ENCODE assay signal across 15 cellular contexts in genomic region chr10:107091126-107091525, GRCh38.
"Had no signal": no experiment of that assay in that cellular context is flagged by ENCODE, and none has a peak within 500 bp of the region (broad histone marks: within the 10 kb centered on the region; RNA-seq: fewer than 3 reads in every experiment).

No MANE protein-coding gene starts in this region.

- H3K36me3 Mint-ChIP-seq: activated CD4-positive, alpha-beta memory T cell treated with anti-CD3 and anti-CD28 coated beads for 36 hours; activated CD8-positive, alpha-beta memory T cell treated with anti-CD3 and anti-CD28 coated beads, Interleukin-2, amount 10 ng/mL, durations not matched to agents 7 days and 5 days; stimulated activated memory B cell treated with anti-CD40 and anti-IgM and Interleukin-4, amounts not matched to agents 10 μg/mL and 1 μg/mL and 100 μg/mL, for 72 hours had no signal

- H3K36me3 ChIP-seq: ascending aorta, cardiac muscle cell, ovary had no signal

- H3K4me3 ChIP-seq: ascending aorta, cardiac muscle cell, ovary had no signal

- H3K4me3 Mint-ChIP-seq: activated CD4-positive, alpha-beta memory T cell treated with anti-CD3 and anti-CD28 coated beads for 36 hours; activated CD8-positive, alpha-beta memory T cell treated with anti-CD3 and anti-CD28 coated beads, Interleukin-2, amount 10 ng/mL, durations not matched to agents 7 days and 5 days; activated naive CD4-positive, alpha-beta T cell treated with anti-CD3 and anti-CD28 coated beads for 36 hours; nephron progenitor cell; stimulated activated memory B cell treated with anti-CD40 and anti-IgM and Interleukin-4, amounts not matched to agents 10 μg/mL and 1 μg/mL and 100 μg/mL, for 72 hours had no signal

- H3K9me3 ChIP-seq: ascending aorta, ovary had no signal

- H3K27ac ChIP-seq: ascending aorta, cardiac muscle cell, ovary, VCaP had no signal

- H3K27ac Mint-ChIP-seq: activated CD4-positive, alpha-beta memory T cell treated with anti-CD3 and anti-CD28 coated beads for 36 hours; activated CD8-positive, alpha-beta memory T cell treated with anti-CD3 and anti-CD28 coated beads, Interleukin-2, amount 10 ng/mL, durations not matched to agents 7 days and 5 days; activated naive CD4-positive, alpha-beta T cell treated with anti-CD3 and anti-CD28 coated beads for 36 hours; activated T-helper 2 cell treated with anti-CD3 and anti-CD28 coated beads, Interferon-gamma antibody, Interleukin-2, Interleukin-4, amounts not matched to agents 10 μg/mL and 5 μg/mL and 100 μg/mL, durations not matched to agents 14 hours and 24 hours and 36 hours; nephron progenitor cell; stimulated activated memory B cell treated with anti-CD40 and anti-IgM and Interleukin-4, amounts not matched to agents 10 μg/mL and 1 μg/mL and 100 μg/mL, for 72 hours had no signal

- H3K4me1 Mint-ChIP-seq: activated CD8-positive, alpha-beta memory T cell treated with anti-CD3 and anti-CD28 coated beads, Interleukin-2, amount 10 ng/mL, durations not matched to agents 7 days and 5 days; nephron progenitor cell; stimulated activated memory B cell treated with anti-CD40 and anti-IgM and Interleukin-4, amounts not matched to agents 10 μg/mL and 1 μg/mL and 100 μg/mL, for 72 hours had no signal

- DNase-seq: activated CD4-positive, alpha-beta memory T cell treated with anti-CD3 and anti-CD28 coated beads for 36 hours; activated CD8-positive, alpha-beta memory T cell treated with anti-CD3 and anti-CD28 coated beads, Interleukin-2, amount 10 ng/mL, durations not matched to agents 7 days and 5 days; activated naive CD4-positive, alpha-beta T cell treated with anti-CD3 and anti-CD28 coated beads for 36 hours; activated T-cell treated with anti-CD3 and anti-CD28 coated beads, Interleukin-2, amount 50 U/mL, for 1 hour; hypothalamus; left ventricle myocardium superior; mesendoderm; nephron progenitor cell; ovary; stimulated activated CD4-positive, alpha-beta T cell treated with anti-CD3 and anti-CD28 coated beads, Interleukin-2, amount 100 ng/mL, for 48 hours had no signal

- H3K9me3 Mint-ChIP-seq: stimulated activated memory B cell treated with anti-CD40 and anti-IgM and Interleukin-4, amounts not matched to agents 10 μg/mL and 1 μg/mL and 100 μg/mL, for 72 hours had no signal

- H3K4me1 ChIP-seq: ascending aorta had no signal

- H3K27me3 ChIP-seq: ascending aorta, cardiac muscle cell, ovary had no signal

- H3K27me3 Mint-ChIP-seq: activated CD4-positive, alpha-beta memory T cell treated with anti-CD3 and anti-CD28 coated beads for 36 hours; activated CD8-positive, alpha-beta memory T cell treated with anti-CD3 and anti-CD28 coated beads, Interleukin-2, amount 10 ng/mL, durations not matched to agents 7 days and 5 days; stimulated activated memory B cell treated with anti-CD40 and anti-IgM and Interleukin-4, amounts not matched to agents 10 μg/mL and 1 μg/mL and 100 μg/mL, for 72 hours had no signal
